ENCODE assay signal across 14 cellular contexts in the genomic region with DNA sequence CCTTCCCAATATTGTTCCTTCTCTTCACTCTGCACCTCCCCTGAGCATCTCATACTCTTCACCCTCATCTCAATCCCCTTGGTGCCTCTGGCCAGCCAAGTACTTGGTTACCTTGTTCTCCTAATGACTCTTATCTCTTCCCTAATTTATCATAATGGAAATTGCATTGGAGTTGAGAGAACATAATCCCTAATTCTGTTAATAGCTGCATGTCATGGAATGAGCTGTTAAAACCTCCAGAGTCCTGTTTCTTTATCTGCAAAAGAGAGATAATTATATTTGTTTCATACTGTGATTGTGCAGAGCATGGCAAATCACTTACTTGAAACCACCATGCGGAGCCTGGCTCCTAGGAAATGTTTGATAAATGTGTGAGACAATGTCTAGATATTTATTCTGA.
DNase-seq lines count a peak whose midpoint lies in the region; ATAC-seq and TF ChIP-seq lines count a peak whose summit lies in the region.
"Had no signal": no experiment of that assay in that cellular context is flagged by ENCODE, and none has a peak within 500 bp of the region (broad histone marks: within the 10 kb centered on the region; RNA-seq: fewer than 3 reads in every experiment).

No MANE protein-coding gene starts in this region.

- ATAC-seq in HG02610 (IDR thresholded peaks at IDR 0.05; ENCODE audit: unreplicated experiment), result no peak

- peak; percentile 26 for DNase-seq in NCI-H146 treated with DMSO at 0.1 percent for 48 hours (lab: John Stamatoyannopoulos, UW; ENCODE audit: unreplicated experiment)
- no peak for DNase-seq in effector CD4-positive, alpha-beta T cell
- no peak for DNase-seq in stimulated activated CD4-positive, alpha-beta T cell treated with anti-CD3 and anti-CD28 coated beads, Interleukin-4, amount 100 ng/mL, for 4 hours
- DNase-seq: C1 segment of cervical spinal cord; Calu3; CD4-positive, alpha-beta memory T cell; COR-L47; DMS153; DND-41; GOT3 had no signal

- no peaks in the 10 kb centered on the region for H3K9me3 ChIP-seq in HEK293 (ENCODE audit: control insufficient read depth, insufficient read depth, low read depth, low read length)
- H3K9me3 ChIP-seq: HAP-1 had no signal

- POLR2A ChIA-PET in HEK293 (lab: Yijun Ruan, JAX), result no interaction called here

- peaks cover 3% of the 10 kb centered on the region; the same call in 1 of the 2 replicates for H3K4me1 ChIP-seq in HEK293 (ENCODE audit: control insufficient read depth, insufficient read depth, low read length)

- no peak for TF ChIP-seq CTCF in HEK293 (tag by site-specific recombination; IDR thresholded peaks at IDR 0.05)

- CTCF ChIA-PET in HEK293 (lab: Yijun Ruan, JAX), result interaction anchor here (0.7 kb wide), 2 partner anchors 1651 to 1822 kb away, joined by 3 read pairs; no protein-coding TSS in a partner anchor

- no peak overlapping the region for H3K27ac ChIP-seq in HEK293 (ENCODE audit: extremely low read depth, low read depth, low read length)
- H3K27ac ChIP-seq in cingulate gyrus (ENCODE audit: low read depth, low read length), result peak overlapping the region; percentile 10

- H3K4me3 ChIP-seq in HEK293 (ENCODE audit: low read depth, low read length), result no peak overlapping the region
- H3K4me3 ChIP-seq: HAP-1 had no signal

- H3K36me3 ChIP-seq in HEK293 (ENCODE audit: control insufficient read depth in 2 of 2, insufficient read depth in 1 of 2, low read length in 2 of 2), result no peaks in the 10 kb centered on the region
- H3K36me3 ChIP-seq: HAP-1 had no signal

TF ChIP-seq in HEK293, 187 proteins besides CTCF, POLR2A, EP300 and RAD21:
- no peak for TF ChIP-seq ZSCAN30 (tag by site-specific recombination; IDR thresholded peaks at IDR 0.05)
- TF ChIP-seq, protein P1, sequence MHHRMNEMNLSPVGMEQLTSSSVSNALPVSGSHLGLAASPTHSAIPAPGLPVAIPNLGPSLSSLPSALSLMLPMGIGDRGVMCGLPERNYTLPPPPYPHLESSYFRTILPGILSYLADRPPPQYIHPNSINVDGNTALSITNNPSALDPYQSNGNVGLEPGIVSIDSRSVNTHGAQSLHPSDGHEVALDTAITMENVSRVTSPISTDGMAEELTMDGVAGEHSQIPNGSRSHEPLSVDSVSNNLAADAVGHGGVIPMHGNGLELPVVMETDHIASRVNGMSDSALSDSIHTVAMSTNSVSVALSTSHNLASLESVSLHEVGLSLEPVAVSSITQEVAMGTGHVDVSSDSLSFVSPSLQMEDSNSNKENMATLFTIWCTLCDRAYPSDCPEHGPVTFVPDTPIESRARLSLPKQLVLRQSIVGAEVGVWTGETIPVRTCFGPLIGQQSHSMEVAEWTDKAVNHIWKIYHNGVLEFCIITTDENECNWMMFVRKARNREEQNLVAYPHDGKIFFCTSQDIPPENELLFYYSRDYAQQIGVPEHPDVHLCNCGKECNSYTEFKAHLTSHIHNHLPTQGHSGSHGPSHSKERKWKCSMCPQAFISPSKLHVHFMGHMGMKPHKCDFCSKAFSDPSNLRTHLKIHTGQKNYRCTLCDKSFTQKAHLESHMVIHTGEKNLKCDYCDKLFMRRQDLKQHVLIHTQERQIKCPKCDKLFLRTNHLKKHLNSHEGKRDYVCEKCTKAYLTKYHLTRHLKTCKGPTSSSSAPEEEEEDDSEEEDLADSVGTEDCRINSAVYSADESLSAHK (tag by site-specific recombination; IDR thresholded peaks at IDR 0.05), result peak; percentile 35; the same call in 1 of the 2 replicates
- peak; percentile 56; the same call in 1 of the 2 replicates for TF ChIP-seq OSR2 (tag by site-specific recombination; IDR thresholded peaks at IDR 0.05)
- TF ChIP-seq ZNF843 (tag by site-specific recombination; IDR thresholded peaks at IDR 0.05), result peak; percentile 31; the same call in 1 of the 2 replicates
- TF ChIP-seq, protein P2, sequence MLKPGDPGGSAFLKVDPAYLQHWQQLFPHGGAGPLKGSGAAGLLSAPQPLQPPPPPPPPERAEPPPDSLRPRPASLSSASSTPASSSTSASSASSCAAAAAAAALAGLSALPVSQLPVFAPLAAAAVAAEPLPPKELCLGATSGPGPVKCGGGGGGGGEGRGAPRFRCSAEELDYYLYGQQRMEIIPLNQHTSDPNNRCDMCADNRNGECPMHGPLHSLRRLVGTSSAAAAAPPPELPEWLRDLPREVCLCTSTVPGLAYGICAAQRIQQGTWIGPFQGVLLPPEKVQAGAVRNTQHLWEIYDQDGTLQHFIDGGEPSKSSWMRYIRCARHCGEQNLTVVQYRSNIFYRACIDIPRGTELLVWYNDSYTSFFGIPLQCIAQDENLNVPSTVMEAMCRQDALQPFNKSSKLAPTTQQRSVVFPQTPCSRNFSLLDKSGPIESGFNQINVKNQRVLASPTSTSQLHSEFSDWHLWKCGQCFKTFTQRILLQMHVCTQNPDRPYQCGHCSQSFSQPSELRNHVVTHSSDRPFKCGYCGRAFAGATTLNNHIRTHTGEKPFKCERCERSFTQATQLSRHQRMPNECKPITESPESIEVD (tag by site-specific recombination; IDR thresholded peaks at IDR 0.05), result 0 out of 2 replicates have a peak, but pooled peaks have one; percentile 22
TF ChIP-seq in HEK293: peak in this region for 4.
